In the genomic region with DNA sequence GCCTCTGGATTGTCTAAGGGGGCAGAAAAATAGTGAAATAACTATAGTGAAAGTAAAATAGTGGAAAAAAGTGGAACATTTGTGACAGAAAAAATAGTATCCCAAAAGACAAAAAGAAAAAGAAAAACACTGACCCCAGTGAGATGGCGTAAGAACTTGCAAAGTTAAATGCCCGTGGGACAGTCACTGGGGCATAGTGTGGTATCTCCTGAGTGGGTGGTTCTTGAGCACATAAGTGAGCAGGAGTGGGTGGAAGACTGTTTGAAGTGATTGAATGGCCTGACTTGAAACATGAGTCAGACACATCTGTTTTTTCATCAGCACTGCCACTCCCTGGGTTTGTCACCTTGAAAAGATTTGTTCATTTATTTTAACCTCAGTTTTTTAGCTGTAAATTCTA, we compare ENCODE assay signal across 9 cellular contexts. TPM values are rescaled to one million over a fixed set of nuclear protein-coding genes. Genes with fewer than 3 reads are reported as not detected.
DNase-seq lines count a peak whose midpoint lies in the region; ATAC-seq and TF ChIP-seq lines count a peak whose summit lies in the region.
"Had no signal": no experiment of that assay in that cellular context is flagged by ENCODE, and none has a peak within 500 bp of the region (broad histone marks: within the 10 kb centered on the region; RNA-seq: fewer than 3 reads in every experiment).

No MANE protein-coding gene starts in this region.

- ATAC-seq in GM18520 (IDR thresholded peaks at IDR 0.05; ENCODE audit: unreplicated experiment) = no peak
- no peak for ATAC-seq in GM21786 (IDR thresholded peaks at IDR 0.05; ENCODE audit: unreplicated experiment)

- H3K18ac ChIP-seq in trophoblast cell (ENCODE audit: low read length) = no peak overlapping the region

- no peak overlapping the region for H4K8ac ChIP-seq in trophoblast cell (ENCODE audit: low read depth, low read length)

- H3K9ac ChIP-seq in trophoblast cell (ENCODE audit: low read length) = no peak overlapping the region

- peak overlapping the region; percentile 48 for H3K27ac ChIP-seq in trophoblast cell (ENCODE audit: low read depth, low read length)
- H3K27ac ChIP-seq: transverse colon had no signal

- H2BK120ac ChIP-seq in trophoblast cell (ENCODE audit: insufficient read depth, low read length, poor library complexity) = no peak overlapping the region

- H3K79me2 ChIP-seq in trophoblast cell (ENCODE audit: control insufficient read depth, insufficient read depth, low read length, poor library complexity) = peaks cover 15% of the 10 kb centered on the region

- no peak overlapping the region for H3K14ac ChIP-seq in trophoblast cell (ENCODE audit: low read length)

- H3K4me1 ChIP-seq in trophoblast cell (ENCODE audit: control insufficient read depth in 1 of 2, insufficient read depth in 2 of 2, low read length in 2 of 2) = peaks cover 3 to 15% of the 10 kb centered on the region in 2 experiments

- H2BK5ac ChIP-seq in trophoblast cell (ENCODE audit: low read depth, low read length, poor library complexity) = no peak overlapping the region

- no CpG with 5 or more reads among the region's 2 CpGs for WGBS in trophoblast cell (ENCODE audit: extremely low coverage, insufficient coverage, insufficient read length)

- no peaks in the 10 kb centered on the region for H3K9me3 ChIP-seq in trophoblast cell (ENCODE audit: insufficient read depth, low read depth, low read length)
- H3K9me3 ChIP-seq: transverse colon had no signal

- H3K4me3 ChIP-seq in trophoblast cell (ENCODE audit: low read depth, low read length) = no peak overlapping the region
- H3K4me3 ChIP-seq: transverse colon had no signal

- peaks cover 9 to 15% of the 10 kb centered on the region in 2 experiments for H3K36me3 ChIP-seq in trophoblast cell (ENCODE audit: control insufficient read depth in 1 of 2, insufficient read depth in 2 of 2, low read length in 2 of 2)

- peak overlapping the region; percentile 44 for H3K4me2 ChIP-seq in trophoblast cell (ENCODE audit: low read length)

- H2AK5ac ChIP-seq in trophoblast cell (ENCODE audit: low read length) = no peak overlapping the region

- no peak overlapping the region for H3K4ac ChIP-seq in trophoblast cell (ENCODE audit: low read depth, low read length)

- H2BK12ac ChIP-seq in trophoblast cell (ENCODE audit: low read length) = no peak overlapping the region

- DNase-seq in ELR (ENCODE audit: low read depth) (peak; percentile 56), RKO (ENCODE audit: low spot score) (peak; percentile 87), dedifferentiated amniotic fluid mesenchymal stem cell (ENCODE audit: extremely low spot score) (peak; percentile 39), trophoblast cell (no peak), GM20000 (ENCODE audit: low spot score) (no peak), GM10266 (ENCODE audit: extremely low spot score) (no peak)
- DNase-seq: transverse colon had no signal

- no peak overlapping the region for H2AFZ ChIP-seq in trophoblast cell (ENCODE audit: insufficient read depth, low read length, poor library complexity)

- H3K79me1 ChIP-seq in trophoblast cell (ENCODE audit: low read length) = peaks cover 10% of the 10 kb centered on the region

- TF ChIP-seq CTCF in GM20000 (IDR thresholded peaks at IDR 0.05; ENCODE audit: extremely low read depth, missing control alignments) (no peak), GM10266 (IDR thresholded peaks at IDR 0.05; ENCODE audit: control insufficient read depth, insufficient read depth, low read depth, missing control alignments) (no peak)

- no peak overlapping the region for H4K12ac ChIP-seq in trophoblast cell (ENCODE audit: low read depth, low read length)

- H3K23ac ChIP-seq in trophoblast cell (ENCODE audit: low read length) = no peak overlapping the region

- no peak overlapping the region for H4K91ac ChIP-seq in trophoblast cell (ENCODE audit: low read depth, low read length)

- no peaks in the 10 kb centered on the region for H3K27me3 ChIP-seq in trophoblast cell (ENCODE audit: insufficient read depth, low read length)
- H3K27me3 ChIP-seq: transverse colon had no signal

RNA-seq across cellular contexts. Expression of gene ZNF430, which starts 2.5 kb away (rescaled TPM):
- 10.1 and 10.9 TPM in 2 replicates for polyA plus RNA-seq in trophoblast cell (2013)

RNA-seq across cellular contexts. Expression of gene ZNF714, which starts 59.0 kb away (rescaled TPM):
- polyA plus RNA-seq in trophoblast cell (2013) = 42.2 and 42.3 TPM in 2 replicates

Comparison
In these comparisons a context has a peak if more than half of its experiments do, and no peak if none do; other contexts are left out.
1. DNase-seq: peak in ELR (single experiment), RKO (single experiment) and dedifferentiated amniotic fluid mesenchymal stem cell (single experiment); none in trophoblast cell (0 of 2), GM20000 (single experiment) and GM10266 (single experiment).